Comparison of ENCODE assay signal across 9 cellular contexts in genomic region chr10:31770307-31770902, GRCh38.
DNase-seq lines count a peak whose midpoint lies in the region; ATAC-seq, FAIRE-seq and TF ChIP-seq lines count a peak whose summit lies in the region.
"Had no signal": no experiment of that assay in that cellular context is flagged by ENCODE, and none has a peak within 500 bp of the region (broad histone marks: within the 10 kb centered on the region; RNA-seq: fewer than 3 reads in every experiment).

No MANE protein-coding gene starts in this region.

- no peak for TF ChIP-seq EP300 in SK-N-SH (IDR thresholded peaks at IDR 0.05; ENCODE audit: borderline replicate concordance in 1 of 2, low read depth in 1 of 2, low read length in 1 of 2)

- H3K9me3 ChIP-seq in SK-N-SH (no peaks in the 10 kb centered on the region), adrenal gland (replicated peaks in 1 of 3) (no peaks in the 10 kb centered on the region), keratinocyte (ENCODE audit: control insufficient read depth, low read depth, low read length) (no peaks in the 10 kb centered on the region)

- ATAC-seq in HG02571 (IDR thresholded peaks at IDR 0.05; ENCODE audit: unreplicated experiment) (peak; percentile 61), HG02840 (IDR thresholded peaks at IDR 0.05; ENCODE audit: low FRiP score, unreplicated experiment) (no peak)

- H3F3A ChIP-seq in SK-N-SH (replicated peaks; ENCODE audit: insufficient read depth), result peaks cover 30% of the 10 kb centered on the region

- H3K36me3 ChIP-seq in SK-N-SH (replicated peaks in 1 of 2; ENCODE audit: control insufficient read depth in 1 of 2, insufficient read depth in 2 of 2, low read length in 1 of 2) (no peaks in the 10 kb centered on the region), adrenal gland (replicated peaks in 1 of 2) (no peaks in the 10 kb centered on the region), keratinocyte (ENCODE audit: control insufficient read depth in 2 of 2, extremely low read depth in 1 of 2, insufficient read depth in 2 of 2, low read length in 2 of 2) (no peaks in the 10 kb centered on the region)

- DNase-seq in SK-N-SH (peak; percentile 73), adrenal gland (peak in 5 of 7 donors; percentile 55 to 76 (median 65)), keratinocyte (ENCODE audit: low read depth, low spot score) (no peak), NCI-H1930 (lab: John Stamatoyannopoulos, UW) (no peak)
- DNase-seq in stimulated activated CD8-positive, alpha-beta memory T cell treated with anti-CD3 and anti-CD28 coated beads, Interleukin-2, amount 100 ng/mL, for 1 hour (ENCODE audit: low read depth in 2 of 2), result peak; percentile 25 to 28

- H3K79me2 ChIP-seq in SK-N-SH (ENCODE audit: insufficient read depth), result no peaks in the 10 kb centered on the region
- no peaks in the 10 kb centered on the region for H3K79me2 ChIP-seq in keratinocyte (ENCODE audit: control insufficient read depth, insufficient read depth, low read length)

- intact Hi-C loops in adrenal gland (cut with DNase I), result loop anchor here in 1 of 2 donors (10.0 kb wide), 1 partner anchor 66 kb away; no protein-coding TSS in a partner anchor

- CTCF ChIA-PET in SK-N-SH (lab: Yijun Ruan, JAX), result interaction anchor here (0.6 to 2.2 kb wide), 35 partner anchors 9 to 1019 kb away, joined by 3 to 16 read pairs (median 4); no protein-coding TSS in a partner anchor

- H3K27me3 ChIP-seq in SK-N-SH (ENCODE audit: insufficient read depth) (no peaks in the 10 kb centered on the region), adrenal gland (no peaks in the 10 kb centered on the region), keratinocyte (ENCODE audit: control insufficient read depth, extremely low read depth, insufficient read depth, low read length) (no peaks in the 10 kb centered on the region)

- H3K4me3 ChIP-seq in GM12875 (ENCODE audit: low read depth, low read length) (no peak overlapping the region), SK-N-SH (ENCODE audit: low read depth in 2 of 2, low read length in 1 of 2) (no peak overlapping the region; a peak in 1 of 4 replicates), adrenal gland (no peak overlapping the region), keratinocyte (ENCODE audit: control insufficient read depth in 2 of 3, extremely low read depth in 1 of 3, insufficient read depth in 2 of 3, low read depth in 1 of 3, low read length in 3 of 3) (no peak overlapping the region)

- POLR2A ChIA-PET in SK-N-SH (lab: Yijun Ruan, JAX), result no interaction called here

- no peak overlapping the region for H2AFZ ChIP-seq in SK-N-SH (ENCODE audit: low read depth)
- H2AFZ ChIP-seq in keratinocyte (ENCODE audit: control insufficient read depth, low read length), result no peak overlapping the region

- no peaks in the 10 kb centered on the region for H4K20me1 ChIP-seq in SK-N-SH (ENCODE audit: insufficient read depth)
- no peaks in the 10 kb centered on the region for H4K20me1 ChIP-seq in keratinocyte (ENCODE audit: control insufficient read depth, extremely low read depth, insufficient read depth, low read length)

- TF ChIP-seq POLR2A in adrenal gland (IDR thresholded peaks at IDR 0.05), result no peak

- TF ChIP-seq CTCF in GM12875 (IDR thresholded peaks at IDR 0.05; ENCODE audit: borderline replicate concordance, insufficient read depth, low read depth, low read length) (peak; percentile 81), SK-N-SH (IDR thresholded peaks at IDR 0.05) (peak; percentile 55), adrenal gland (IDR thresholded peaks at IDR 0.05) (peak; percentile 62 to 82 (median 76)), keratinocyte (optimal IDR thresholded peaks at IDR 0.05 in 1 of 3, IDR thresholded peaks at IDR 0.05 in 1 of 3, conservative IDR thresholded peaks at IDR 0.05 in 1 of 3; ENCODE audit: extremely low read depth in 1 of 3, insufficient read depth in 2 of 3, low read length in 3 of 3) (peak; percentile 6 to 26 (median 24))

- 84% methylated on average over 8 of the region's 8 CpGs for whole genome bisulfite sequencing in SK-N-SH (ENCODE audit: low lambda C conversion rate)
- 51 to 62% (median 60%) methylated on average over 8 of the region's 8 CpGs for WGBS in adrenal gland, 4 donors

- H3K9ac ChIP-seq in SK-N-SH (no peak overlapping the region), keratinocyte (ENCODE audit: control insufficient read depth, extremely low read depth, insufficient read depth, low read length) (no peak overlapping the region)

- no peaks in the 10 kb centered on the region for H3K9me1 ChIP-seq in keratinocyte (ENCODE audit: control insufficient read depth, extremely low read depth, insufficient read depth, low read length)

- peak; percentile 78 for TF ChIP-seq RAD21 in SK-N-SH (IDR thresholded peaks at IDR 0.05; ENCODE audit: low read length)

- no peak overlapping the region for H3K4me2 ChIP-seq in SK-N-SH
- H3K4me2 ChIP-seq in keratinocyte (ENCODE audit: control insufficient read depth, extremely low read depth, insufficient read depth, low read depth, low read length), result no peak overlapping the region

- H3K27ac ChIP-seq in SK-N-SH (ENCODE audit: low read depth in 2 of 2, low read length in 1 of 2), result peak overlapping the region in 1 of 2 experiments; percentile 82; a peak in 2 of 4 replicates
- no peak overlapping the region for H3K27ac ChIP-seq in adrenal gland
- H3K27ac ChIP-seq in keratinocyte (ENCODE audit: control insufficient read depth, insufficient read depth, low read length), result no peak overlapping the region

- no peak for FAIRE-seq in keratinocyte (lab: Jason Lieb, UNC)
- FAIRE-seq: TTC549 had no signal

- no peaks in the 10 kb centered on the region for H3K9me2 ChIP-seq in SK-N-SH

- dilution Hi-C loops in keratinocyte (cut with MboI; ENCODE audit: extremely low pct_ligation_motif_present, low sequenced_read_pairs), result no loop called here

- H3K4me1 ChIP-seq in SK-N-SH (ENCODE audit: control insufficient read depth in 1 of 2, insufficient read depth in 2 of 2, low read depth in 1 of 2, low read length in 1 of 2) (peaks cover 7 to 21% of the 10 kb centered on the region in 2 experiments; a peak in 2 of 4 replicates), adrenal gland (replicated peaks in 1 of 2) (no peaks in the 10 kb centered on the region), keratinocyte (ENCODE audit: control insufficient read depth, extremely low read depth, insufficient read depth, low read length) (peaks cover 14% of the 10 kb centered on the region)

TF ChIP-seq in SK-N-SH, 30 proteins besides CTCF, POLR2A, EP300 and RAD21:
- TF ChIP-seq SMC3 (IDR thresholded peaks at IDR 0.05; ENCODE audit: low read depth, low read length) (peak; percentile 70), POLR2AphosphoS5 (IDR thresholded peaks at IDR 0.05; ENCODE audit: low read depth, low read length) (no peak)

Comparison
In these comparisons a context has a peak if more than half of its experiments do, and no peak if none do; other contexts are left out.
1. CTCF ChIP-seq: peak in every context shown above with its lines; median percentile 81 in GM12875; 76 in adrenal gland; 55 in SK-N-SH; 24 in keratinocyte.
2. DNase-seq: peak in SK-N-SH (single experiment), adrenal gland (5 of 7) and stimulated activated CD8-positive, alpha-beta memory T cell treated with anti-CD3 and anti-CD28 coated beads, Interleukin-2, amount 100 ng/mL, for 1 hour (2 of 2); none in keratinocyte (single experiment) and NCI-H1930 (0 of 2).